In genomic region chr5:77077821-77078176, GRCh38 we compare ENCODE assay signal across 8 cellular contexts. TPM values are rescaled to one million over a fixed set of nuclear protein-coding genes. Genes with fewer than 3 reads are reported as not detected.
DNase-seq lines count a peak whose midpoint lies in the region; ATAC-seq and TF ChIP-seq lines count a peak whose summit lies in the region.

No MANE protein-coding gene starts in this region.

- no peak for DNase-seq in CD14-positive monocyte (ENCODE audit: low spot score)
- DNase-seq in NOMO-1 treated with DMSO at 0.1 percent for 48 hours (lab: John Stamatoyannopoulos, UW; ENCODE audit: unreplicated experiment), result no peak
- no peak for DNase-seq in ACHN

- no peaks in the 10 kb centered on the region for H3K9me3 ChIP-seq in neutrophil

- peaks cover 32 to 38% of the 10 kb centered on the region in 2 donors for H3K36me3 Mint-ChIP-seq in CD14-positive monocyte
- peaks cover 47% of the 10 kb centered on the region for H3K36me3 Mint-ChIP-seq in dendritic cell treated with granulocyte-macrophage colony-stimulating factor and Interleukin-4, amounts not matched to agents 40 ng/mL and 50 ng/mL, for 4 days (ENCODE audit: low read depth)

- peak; percentile 12 for ATAC-seq in HG03354 (IDR thresholded peaks at IDR 0.05; ENCODE audit: poor library complexity, severe bottlenecking, unreplicated experiment)
- ATAC-seq in HG03039 (IDR thresholded peaks at IDR 0.05; ENCODE audit: unreplicated experiment), result no peak
- no peak for ATAC-seq in GM19324 (IDR thresholded peaks at IDR 0.05; ENCODE audit: low FRiP score, unreplicated experiment)

- H3K4me3 Mint-ChIP-seq in CD14-positive monocyte, result peak overlapping the region; percentile 76 to 83
- H3K4me3 Mint-ChIP-seq in dendritic cell treated with granulocyte-macrophage colony-stimulating factor and Interleukin-4, amounts not matched to agents 40 ng/mL and 50 ng/mL, for 4 days, result peak overlapping the region; percentile 69

- no peak overlapping the region for H3K27ac Mint-ChIP-seq in CD14-positive monocyte
- no peak overlapping the region for H3K27ac Mint-ChIP-seq in dendritic cell treated with granulocyte-macrophage colony-stimulating factor and Interleukin-4, amounts not matched to agents 40 ng/mL and 50 ng/mL, for 4 days

- H3K36me3 ChIP-seq in neutrophil, result no peaks in the 10 kb centered on the region

- H3K4me1 ChIP-seq in neutrophil (ENCODE audit: control insufficient read depth in 1 of 2, insufficient read depth in 1 of 2, low read depth in 1 of 2, low read length in 1 of 2), result peaks cover 6 to 9% of the 10 kb centered on the region in 2 experiments

- H3K4me1 Mint-ChIP-seq in CD14-positive monocyte, result peaks cover 14% of the 10 kb centered on the region
- peaks cover 17% of the 10 kb centered on the region for H3K4me1 Mint-ChIP-seq in dendritic cell treated with granulocyte-macrophage colony-stimulating factor and Interleukin-4, amounts not matched to agents 40 ng/mL and 50 ng/mL, for 4 days (ENCODE audit: low read depth)

- H3K9me3 Mint-ChIP-seq in CD14-positive monocyte, result no peaks in the 10 kb centered on the region
- H3K9me3 Mint-ChIP-seq in dendritic cell treated with granulocyte-macrophage colony-stimulating factor and Interleukin-4, amounts not matched to agents 40 ng/mL and 50 ng/mL, for 4 days, result no peaks in the 10 kb centered on the region

- intact Hi-C loops in CD14-positive monocyte (cut with micrococcal nuclease), result loop anchor here (2.0 to 5.0 kb wide), 2 partner anchors 205 to 210 kb away; no protein-coding TSS in a partner anchor
- intact Hi-C loops in dendritic cell treated with granulocyte-macrophage colony-stimulating factor and Interleukin-4, amounts not matched to agents 40 ng/mL and 50 ng/mL, for 4 days (cut with micrococcal nuclease), result loop anchor here (5.0 kb wide), 1 partner anchor 210 kb away; no protein-coding TSS in a partner anchor

- H3K27me3 Mint-ChIP-seq in CD14-positive monocyte (ENCODE audit: low read depth in 3 of 3), result peaks cover 1 to 2% (median 2%) of the 10 kb centered on the region in 3 donors
- H3K27me3 Mint-ChIP-seq in dendritic cell treated with granulocyte-macrophage colony-stimulating factor and Interleukin-4, amounts not matched to agents 40 ng/mL and 50 ng/mL, for 4 days, result peaks cover 1% of the 10 kb centered on the region

- H3K27me3 ChIP-seq in neutrophil, result no peaks in the 10 kb centered on the region

- H3K27ac ChIP-seq in neutrophil, result peak overlapping the region; percentile 65

- peak overlapping the region; percentile 54 to 60 for H3K4me3 ChIP-seq in neutrophil (ENCODE audit: low read depth in 1 of 2, low read length in 1 of 2)

- in situ Hi-C loops in ACHN (cut with HindIII; ENCODE audit: low pct_ligation_motif_present, low pct_unique_long_range_greater_than_20kb, low sequenced_read_pairs), result no loop called here

- TF ChIP-seq CTCF in CD14-positive monocyte (IDR thresholded peaks at IDR 0.05) (peak; percentile 61), neutrophil (IDR thresholded peaks at IDR 0.05) (no peak)

RNA-seq across cellular contexts. Expression of gene ZBED3, which starts 9.3 kb away (rescaled TPM):
- 1 to 10 TPM; 1.2 to 1.5 TPM for polyA plus RNA-seq in CD14-positive monocyte

RNA-seq across cellular contexts. Expression of gene AGGF1, which starts 47.6 kb away (rescaled TPM):
- 10 to 100 TPM; 13.0 to 21.9 TPM for polyA plus RNA-seq in CD14-positive monocyte
